Comparison of ENCODE assay signal across 1 cellular context in genomic region chr15:99427668-99428361, GRCh38.
TF ChIP-seq lines count a peak whose summit lies in the region.

No MANE protein-coding gene starts in this region.

TF ChIP-seq in IMR-90, 13 proteins besides CTCF, POLR2A, EP300 and RAD21:
- no peak for TF ChIP-seq NFE2L2 (IDR thresholded peaks at IDR 0.05; ENCODE audit: low read depth, low read length)
- TF ChIP-seq MAFK (IDR thresholded peaks at IDR 0.05; ENCODE audit: low read depth, low read length), result no peak
- TF ChIP-seq BHLHE40 (IDR thresholded peaks at IDR 0.05; ENCODE audit: low read depth, low read length), result no peak
- TF ChIP-seq MAZ (IDR thresholded peaks at IDR 0.05; ENCODE audit: borderline replicate concordance, low read depth, low read length), result no peak
- no peak for TF ChIP-seq CHD1 (IDR thresholded peaks at IDR 0.05; ENCODE audit: low read depth, low read length)
- no peak for TF ChIP-seq RCOR1 (IDR thresholded peaks at IDR 0.05; ENCODE audit: insufficient replicate concordance, low read length)
- TF ChIP-seq SMC3 (IDR thresholded peaks at IDR 0.05; ENCODE audit: low read depth, low read length), result no peak
- TF ChIP-seq, protein P1, sequence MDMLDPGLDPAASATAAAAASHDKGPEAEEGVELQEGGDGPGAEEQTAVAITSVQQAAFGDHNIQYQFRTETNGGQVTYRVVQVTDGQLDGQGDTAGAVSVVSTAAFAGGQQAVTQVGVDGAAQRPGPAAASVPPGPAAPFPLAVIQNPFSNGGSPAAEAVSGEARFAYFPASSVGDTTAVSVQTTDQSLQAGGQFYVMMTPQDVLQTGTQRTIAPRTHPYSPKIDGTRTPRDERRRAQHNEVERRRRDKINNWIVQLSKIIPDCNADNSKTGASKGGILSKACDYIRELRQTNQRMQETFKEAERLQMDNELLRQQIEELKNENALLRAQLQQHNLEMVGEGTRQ (IDR thresholded peaks at IDR 0.05; ENCODE audit: low read depth, low read length), result no peak
- no peak for TF ChIP-seq ELK1 (IDR thresholded peaks at IDR 0.05; ENCODE audit: borderline replicate concordance, low read depth, low read length)
- TF ChIP-seq RFX5 (IDR thresholded peaks at IDR 0.05; ENCODE audit: low read depth, low read length), result no peak
- TF ChIP-seq FOS (IDR thresholded peaks at IDR 0.05; ENCODE audit: low read depth, low read length), result no peak
